9 cellular contexts compared by ENCODE assay signal in the genomic region with DNA sequence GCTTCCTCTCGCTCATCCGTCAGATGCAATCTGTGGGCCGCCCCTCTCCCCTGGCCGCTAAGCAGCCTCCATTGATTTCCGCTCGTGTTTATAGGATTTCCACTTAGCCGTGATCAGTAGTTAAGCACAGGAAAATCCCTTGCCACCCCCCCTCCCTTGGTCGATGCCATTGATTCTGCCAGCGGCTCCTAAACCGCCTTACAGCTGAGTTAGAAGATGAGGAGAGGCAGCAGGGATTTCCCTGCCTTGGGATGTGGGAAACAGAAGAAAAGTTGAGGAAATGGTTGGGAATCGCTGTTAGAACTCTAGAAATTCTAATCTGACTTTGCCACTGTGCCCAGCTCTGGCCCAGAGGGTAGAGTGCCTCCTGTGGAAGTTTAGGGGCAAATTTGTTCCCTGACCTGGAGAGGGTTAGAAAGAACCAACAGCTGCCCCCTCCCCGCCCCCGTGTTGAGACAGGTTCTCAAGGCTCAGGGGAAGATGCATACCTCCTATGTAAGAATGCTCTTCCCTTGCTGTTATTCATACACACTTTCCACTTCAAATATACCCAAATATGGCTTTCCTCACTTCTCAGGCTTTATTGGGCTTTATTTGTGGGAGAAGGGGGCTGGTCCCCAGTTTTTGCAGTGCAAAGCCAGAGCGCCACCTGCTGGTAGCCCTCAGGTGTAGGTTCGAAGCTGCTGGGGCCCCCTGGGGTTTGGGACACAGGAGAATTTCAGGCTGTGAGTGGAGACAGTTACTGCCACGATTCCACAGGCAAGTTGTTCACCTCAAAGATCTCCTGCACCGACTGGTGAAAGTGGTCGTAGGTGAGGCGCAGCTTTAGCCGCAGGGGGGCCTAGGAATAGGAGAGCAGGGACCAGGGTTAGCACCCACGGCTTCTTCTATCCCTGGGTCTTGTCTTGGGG. TPM values are rescaled to one million over a fixed set of nuclear protein-coding genes. Genes with fewer than 3 reads are reported as not detected.
DNase-seq lines count a peak whose midpoint lies in the region; ATAC-seq, FAIRE-seq and TF ChIP-seq lines count a peak whose summit lies in the region.
"Had no signal": no experiment of that assay in that cellular context is flagged by ENCODE, and none has a peak within 500 bp of the region (broad histone marks: within the 10 kb centered on the region; RNA-seq: fewer than 3 reads in every experiment).

No MANE protein-coding gene starts in this region.

- peak; percentile 87 to 92 for TF ChIP-seq CTCF in endothelial cell of umbilical vein (IDR thresholded peaks at IDR 0.05; ENCODE audit: extremely low read depth in 1 of 2, insufficient read depth in 1 of 2, low read depth in 1 of 2, low read length in 2 of 2)
- TF ChIP-seq CTCF in upper lobe of right lung (IDR thresholded peaks at IDR 0.05), result peak; percentile 85

- CTCF ChIA-PET in endothelial cell of umbilical vein (lab: Charles Lee), result interaction anchor here (0.5 to 12.3 kb wide), 19 partner anchors 8 to 1707 kb away, joined by 3 to 416 read pairs (median 7); partner anchors contain the start of genes PABPN1 and ZFHX2

- no peak overlapping the region for H3K4me2 ChIP-seq in endothelial cell of umbilical vein (ENCODE audit: insufficient read depth, low read length)

- TF ChIP-seq POLR2A in endothelial cell of umbilical vein (IDR thresholded peaks at IDR 0.05; ENCODE audit: low read depth, low read length), result no peak

- H3K27ac ChIP-seq in endothelial cell of umbilical vein (ENCODE audit: insufficient read depth, low read depth, low read length), result no peak overlapping the region
- H3K27ac ChIP-seq in upper lobe of right lung, result no peak overlapping the region
- H3K27ac ChIP-seq: epithelial cell of prostate had no signal

- H3K9me3 ChIP-seq in endothelial cell of umbilical vein (replicated peaks; ENCODE audit: control insufficient read depth, insufficient read depth, low read length), result no peaks in the 10 kb centered on the region
- no peaks in the 10 kb centered on the region for H3K9me3 ChIP-seq in upper lobe of right lung

- H3K4me1 ChIP-seq in endothelial cell of umbilical vein (ENCODE audit: control insufficient read depth, extremely low read depth, insufficient read depth, low read length) (peaks cover 11% of the 10 kb centered on the region), upper lobe of right lung (peaks cover 19% of the 10 kb centered on the region)

- H4K20me1 ChIP-seq in endothelial cell of umbilical vein (replicated peaks; ENCODE audit: control insufficient read depth, extremely low read depth, insufficient read depth, low read length), result no peaks in the 10 kb centered on the region

- H3K9me1 ChIP-seq in endothelial cell of umbilical vein (replicated peaks; ENCODE audit: control insufficient read depth, extremely low read depth, insufficient read depth, low read length), result no peaks in the 10 kb centered on the region

- POLR2A ChIA-PET in endothelial cell of umbilical vein (lab: Charles Lee), result interaction anchor here (1.2 kb wide), 1 partner anchor 81 kb away, joined by 5 read pairs; no protein-coding TSS in a partner anchor

- H3K36me3 ChIP-seq in endothelial cell of umbilical vein (ENCODE audit: control insufficient read depth in 2 of 2, extremely low read depth in 1 of 2, insufficient read depth in 2 of 2, low read length in 2 of 2), result peaks cover 0 to 11% of the 10 kb centered on the region in 2 experiments
- peaks cover 52% of the 10 kb centered on the region for H3K36me3 ChIP-seq in upper lobe of right lung

- intact Hi-C loops in endothelial cell of umbilical vein (cut with micrococcal nuclease) (no loop called here), upper lobe of right lung (cut with DNase I) (no loop called here)

- no peaks in the 10 kb centered on the region for H3K27me3 ChIP-seq in endothelial cell of umbilical vein (ENCODE audit: control insufficient read depth in 2 of 2, insufficient read depth in 2 of 2, low read length in 2 of 2)
- no peaks in the 10 kb centered on the region for H3K27me3 ChIP-seq in upper lobe of right lung

- H3K9ac ChIP-seq in endothelial cell of umbilical vein (replicated peaks; ENCODE audit: extremely low read depth, insufficient read depth, low read length), result no peak overlapping the region

- peak; percentile 48 for FAIRE-seq in endothelial cell of umbilical vein (lab: Jason Lieb, UNC)

- dilution Hi-C loops in endothelial cell of umbilical vein (cut with MboI; ENCODE audit: extremely low pct_ligation_motif_present, low sequenced_read_pairs), result no loop called here

- H3K4me3 ChIP-seq in endothelial cell of umbilical vein (replicated peaks in 1 of 3; ENCODE audit: insufficient read depth in 1 of 3, low read depth in 1 of 3, low read length in 3 of 3) (no peak overlapping the region), upper lobe of right lung (no peak overlapping the region)

- H3K79me2 ChIP-seq in endothelial cell of umbilical vein (ENCODE audit: control insufficient read depth, insufficient read depth, low read length), result peaks cover 11% of the 10 kb centered on the region

- no TSS peak for BruUV-seq in endothelial cell of umbilical vein (replicated peaks; lab: Mats Ljungman, UMichigan)

- H2AFZ ChIP-seq in endothelial cell of umbilical vein (ENCODE audit: low read depth, low read length), result no peak overlapping the region

- DNase-seq in NCI-H2107 (lab: John Stamatoyannopoulos, UW), result peak; percentile 77
- DNase-seq in NCI-H2107 treated with DMSO at 0.1 percent for 48 hours (lab: John Stamatoyannopoulos, UW; ENCODE audit: unreplicated experiment), result no peak
- peak; percentile 62 for DNase-seq in NCI-H2171 (lab: John Stamatoyannopoulos, UW)
- peak; percentile 44 to 65 for DNase-seq in activated CD8-positive, alpha-beta memory T cell treated with anti-CD3 and anti-CD28 coated beads for 1 hour (ENCODE audit: extremely low read depth in 1 of 2, low read depth in 1 of 2)
- peak; percentile 35 for DNase-seq in endothelial cell of umbilical vein (ENCODE audit: low read depth, low spot score)
- DNase-seq in nucleus accumbens (lab: John Stamatoyannopoulos, UW), result peak in 30 of 56 donors; percentile 19 to 72 (median 40)
- peak; percentile 77 for DNase-seq in upper lobe of right lung
- no peak for DNase-seq in foreskin melanocyte

- ATAC-seq in upper lobe of right lung, result no peak

TF ChIP-seq in endothelial cell of umbilical vein, 7 proteins besides CTCF, POLR2A, EP300 and RAD21 (continues in another document):
- TF ChIP-seq POLR2AphosphoS5 (IDR thresholded peaks at IDR 0.05; ENCODE audit: insufficient read depth, low read depth, low read length) (no peak), JUN (IDR thresholded peaks at IDR 0.05; ENCODE audit: borderline replicate concordance, insufficient read depth, insufficient read length, low read depth) (no peak), GATA2 (IDR thresholded peaks at IDR 0.05; ENCODE audit: insufficient read depth, insufficient read length, low read depth, low read length) (no peak), MYC (IDR thresholded peaks at IDR 0.05; ENCODE audit: low read depth, low read length) (no peak), MAX (IDR thresholded peaks at IDR 0.05; ENCODE audit: insufficient read depth, insufficient read length) (no peak), EZH2 (IDR thresholded peaks at IDR 0.05; ENCODE audit: borderline replicate concordance, low read depth, low read length, severe bottlenecking) (no peak)

RNA-seq across cellular contexts. Expression of gene THTPA, which starts 3.2 kb away (rescaled TPM):
- total RNA-seq in endothelial cell of umbilical vein, result 9.8 and 12.5 TPM in 2 replicates
- polyA plus RNA-seq in endothelial cell of umbilical vein, result 9.5 and 10.8 TPM in 2 replicates
- polyA plus RNA-seq in endothelial cell of umbilical vein (2011; cell fraction: cytosol; rRNA removed), result 4.9 and 5.7 TPM in 2 replicates
- polyA plus RNA-seq in endothelial cell of umbilical vein (2011; cell fraction: nucleus; rRNA removed), result 31.7 and 46.4 TPM in 2 replicates
- 9.3 and 9.5 TPM in 2 replicates for polyA plus RNA-seq in endothelial cell of umbilical vein (2012)
- 9.5 and 12.1 TPM in 2 replicates for polyA minus RNA-seq in endothelial cell of umbilical vein
- polyA minus RNA-seq in endothelial cell of umbilical vein (2011; cell fraction: cytosol; rRNA and poly(A)+ RNA removed), result 11.2 TPM
- 7.0 and 10.4 TPM in 2 replicates for polyA minus RNA-seq in endothelial cell of umbilical vein (2011; cell fraction: nucleus; rRNA and poly(A)+ RNA removed)
- total RNA-seq in upper lobe of right lung, result 15.5 TPM

RNA-seq across cellular contexts. Expression of gene ZFHX2, which starts 7.7 kb away (rescaled TPM):
- total RNA-seq in endothelial cell of umbilical vein (2.0 and 2.3 TPM in 2 replicates), upper lobe of right lung (2.3 TPM)
- polyA plus RNA-seq in endothelial cell of umbilical vein, result 0.21 and 0.25 TPM in 2 replicates
- 0.14 and 0.17 TPM in 2 replicates for polyA plus RNA-seq in endothelial cell of umbilical vein (2011; cell fraction: cytosol; rRNA removed)
- 0.50 and 0.86 TPM in 2 replicates for polyA plus RNA-seq in endothelial cell of umbilical vein (2011; cell fraction: nucleus; rRNA removed)
- 0.94 and 1.1 TPM in 2 replicates for polyA plus RNA-seq in endothelial cell of umbilical vein (2012)
- polyA minus RNA-seq in endothelial cell of umbilical vein, result 0.53 and 1.1 TPM in 2 replicates
- not detected for polyA minus RNA-seq in endothelial cell of umbilical vein (2011; cell fraction: cytosol; rRNA and poly(A)+ RNA removed)
- polyA minus RNA-seq in endothelial cell of umbilical vein (2011; cell fraction: nucleus; rRNA and poly(A)+ RNA removed), result 1.6 and 1.7 TPM in 2 replicates

RNA-seq across cellular contexts. Expression of gene AP1G2, which starts 8.3 kb away (rescaled TPM):
- 30.5 and 39.0 TPM in 2 replicates for total RNA-seq in endothelial cell of umbilical vein
- 55.8 and 63.2 TPM in 2 replicates for polyA plus RNA-seq in endothelial cell of umbilical vein
- polyA plus RNA-seq in endothelial cell of umbilical vein (2011; cell fraction: cytosol; rRNA removed), result 23.2 and 24.6 TPM in 2 replicates
- 353 and 440 TPM in 2 replicates for polyA plus RNA-seq in endothelial cell of umbilical vein (2011; cell fraction: nucleus; rRNA removed)
- polyA plus RNA-seq in endothelial cell of umbilical vein (2012), result 41.4 and 64.3 TPM in 2 replicates
- polyA minus RNA-seq in endothelial cell of umbilical vein, result 42.1 and 48.4 TPM in 2 replicates
- 23.1 TPM for polyA minus RNA-seq in endothelial cell of umbilical vein (2011; cell fraction: cytosol; rRNA and poly(A)+ RNA removed)
- polyA minus RNA-seq in endothelial cell of umbilical vein (2011; cell fraction: nucleus; rRNA and poly(A)+ RNA removed), result 55.4 and 59.4 TPM in 2 replicates
- 128 TPM for total RNA-seq in upper lobe of right lung

RNA-seq across cellular contexts. Expression of gene JPH4, which starts 19.3 kb away (rescaled TPM):
- not detected in 2 replicates for total RNA-seq in endothelial cell of umbilical vein
- polyA plus RNA-seq in endothelial cell of umbilical vein, result 0.06 TPM in 1 of 2 replicates, not detected in the other
- not detected in 2 replicates for polyA plus RNA-seq in endothelial cell of umbilical vein (2011; cell fraction: cytosol; rRNA removed)
- polyA plus RNA-seq in endothelial cell of umbilical vein (2011; cell fraction: nucleus; rRNA removed), result 0.08 TPM in 1 of 2 replicates, not detected in the other
- 0.10 TPM in 1 of 2 replicates, not detected in the other for polyA plus RNA-seq in endothelial cell of umbilical vein (2012)
- not detected in 2 replicates for polyA minus RNA-seq in endothelial cell of umbilical vein
- polyA minus RNA-seq in endothelial cell of umbilical vein (2011; cell fraction: cytosol; rRNA and poly(A)+ RNA removed), result not detected
- polyA minus RNA-seq in endothelial cell of umbilical vein (2011; cell fraction: nucleus; rRNA and poly(A)+ RNA removed), result not detected in 2 replicates
- 6.2 TPM for total RNA-seq in upper lobe of right lung

Comparison
In these comparisons a context has a peak if more than half of its experiments do, and no peak if none do; other contexts are left out.
1. DNase-seq: peak in NCI-H2107 (single experiment), NCI-H2171 (single experiment), activated CD8-positive, alpha-beta memory T cell treated with anti-CD3 and anti-CD28 coated beads for 1 hour (2 of 2), endothelial cell of umbilical vein (single experiment), nucleus accumbens (30 of 56) and upper lobe of right lung (single experiment); none in NCI-H2107 treated with DMSO at 0.1 percent for 48 hours (single experiment) and foreskin melanocyte (single experiment).